Comparison of ENCODE assay signal across 8 cellular contexts in the genomic region with DNA sequence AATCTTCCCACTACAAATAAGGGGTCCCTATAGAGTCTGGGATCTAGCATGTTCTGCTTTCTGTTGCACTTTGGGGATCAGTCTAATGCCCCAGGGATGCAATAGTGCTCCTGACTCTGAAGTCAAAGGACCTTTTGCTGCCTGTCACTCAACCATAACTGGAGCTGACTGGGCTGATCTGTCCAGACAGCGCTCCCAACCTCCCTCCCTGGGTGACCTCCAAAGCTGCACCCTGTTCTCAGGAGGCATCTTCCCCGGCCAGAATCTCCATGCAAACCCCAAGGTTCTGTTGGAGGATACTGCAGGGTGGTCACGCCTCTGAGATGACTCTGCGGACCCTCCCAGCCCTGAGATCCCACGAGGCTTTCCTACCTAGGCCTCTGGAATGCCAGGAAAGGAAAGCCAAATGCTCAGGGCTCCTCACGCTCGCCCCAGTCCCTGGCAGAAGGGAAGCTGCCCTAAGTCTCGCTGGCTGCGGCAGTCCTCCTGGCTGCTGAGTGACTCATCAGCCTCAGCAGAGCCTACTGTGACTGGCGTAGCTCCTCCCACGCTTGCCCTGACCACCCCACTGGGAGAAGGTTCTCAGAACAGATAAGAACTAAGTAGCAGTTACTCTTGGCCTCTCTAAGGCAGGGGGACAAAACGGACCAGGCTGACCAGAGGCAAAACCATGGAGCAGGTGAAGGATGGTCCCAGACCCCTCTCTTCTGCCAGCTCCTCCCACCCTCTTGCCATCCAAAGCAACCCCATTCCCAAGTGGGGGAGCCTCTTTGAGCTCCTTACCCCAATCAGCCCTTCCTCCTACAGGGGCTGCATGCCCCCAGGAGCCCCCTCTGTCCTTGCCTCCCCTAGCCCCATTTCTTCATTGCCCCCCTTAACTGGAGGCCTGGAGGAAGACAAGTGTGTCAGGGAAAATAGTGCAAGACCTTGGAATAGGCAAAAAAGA.
DNase-seq lines count a peak whose midpoint lies in the region; ATAC-seq and TF ChIP-seq lines count a peak whose summit lies in the region.

No MANE protein-coding gene starts in this region.

- H3K27me3 ChIP-seq in BLaER1: no peaks in the 10 kb centered on the region
- H3K27me3 ChIP-seq in HL-60 (ENCODE audit: insufficient read depth, poor library complexity, severe bottlenecking): no peaks in the 10 kb centered on the region

- H3K4me3 ChIP-seq in BLaER1: no peak overlapping the region
- no peak overlapping the region for H3K4me3 ChIP-seq in HL-60 (replicated peaks; ENCODE audit: insufficient read depth, low read length)

- H3K4me2 ChIP-seq in BLaER1: peak overlapping the region; percentile 61

- no peak overlapping the region for H3K27ac ChIP-seq in BLaER1
- no peak overlapping the region for H3K27ac ChIP-seq in HL-60 (replicated peaks)

- H3K9me3 ChIP-seq in BLaER1: no peaks in the 10 kb centered on the region

- intact Hi-C loops in left colon (cut with DNase I, micrococcal nuclease): no loop called here

- DNase-seq in HL-60 (ENCODE audit: low read depth in 1 of 2, low spot score in 1 of 2): peak; percentile 38 to 68
- peak; percentile 41 for DNase-seq in T-helper 9 cell
- DNase-seq in astrocyte of the hippocampus (ENCODE audit: low read depth, low spot score): peak; percentile 96
- peak; percentile 48 to 56 for DNase-seq in left colon
- peak; percentile 26 for DNase-seq in stimulated activated CD8-positive, alpha-beta memory T cell treated with anti-CD3 and anti-CD28 coated beads, Interleukin-15, amount 100 ng/mL, for 24 hours (ENCODE audit: low read depth)
- no peak for DNase-seq in GM19240 (ENCODE audit: insufficient read length, low spot score)
- no peak for DNase-seq in hippocampal formation (lab: John Stamatoyannopoulos, UW)

- H3K36me3 ChIP-seq in BLaER1: no peaks in the 10 kb centered on the region

- H4K20me1 ChIP-seq in BLaER1: no peaks in the 10 kb centered on the region

- TF ChIP-seq CTCF in HL-60 (IDR thresholded peaks at IDR 0.05; ENCODE audit: insufficient read depth, low read length): no peak

- H3K4me1 ChIP-seq in BLaER1: peaks cover 57% of the 10 kb centered on the region

- ATAC-seq in left colon: peak; percentile 55

- no peak overlapping the region for H3K9ac ChIP-seq in BLaER1

Comparison
In these comparisons a context has a peak if more than half of its experiments do, and no peak if none do; other contexts are left out.
1. DNase-seq: peak in HL-60 (2 of 2), T-helper 9 cell (single experiment), astrocyte of the hippocampus (single experiment), left colon (2 of 2) and stimulated activated CD8-positive, alpha-beta memory T cell treated with anti-CD3 and anti-CD28 coated beads, Interleukin-15, amount 100 ng/mL, for 24 hours (single experiment); none in GM19240 (single experiment) and hippocampal formation (0 of 2).